In genomic region chr9:132410642-132411041, GRCh38 we compare ENCODE assay signal across 1 cellular context.
TF ChIP-seq lines count a peak whose summit lies in the region.

No MANE protein-coding gene starts in this region.

TF ChIP-seq in HepG2, 621 proteins besides CTCF, POLR2A, EP300 and RAD21:
- no peak for TF ChIP-seq BCLAF1 (IDR thresholded peaks at IDR 0.05)
- TF ChIP-seq NRL (CRISPR knock-in tag; IDR thresholded peaks at IDR 0.05; ENCODE audit: borderline replicate concordance) = 0 out of 2 replicates have a peak, but pooled peaks have one; percentile 12
- TF ChIP-seq ZSCAN12 (CRISPR knock-in tag; IDR thresholded peaks at IDR 0.05) = no peak
- no peak for TF ChIP-seq ZNF841 (CRISPR knock-in tag; IDR thresholded peaks at IDR 0.05; ENCODE audit: borderline replicate concordance)
- TF ChIP-seq NFKB2 (CRISPR knock-in tag; IDR thresholded peaks at IDR 0.05; ENCODE audit: borderline replicate concordance) = 0 out of 2 replicates have a peak, but pooled peaks have one; percentile 10
- TF ChIP-seq ZNF446 (CRISPR knock-in tag; IDR thresholded peaks at IDR 0.05) = 0 out of 2 replicates have a peak, but pooled peaks have one; percentile 51
- TF ChIP-seq MTF1 (CRISPR knock-in tag; IDR thresholded peaks at IDR 0.05) = no peak
